Comparison of ENCODE assay signal across 8 cellular contexts in genomic region chr11:65727865-65728264, GRCh38. TPM values are rescaled to one million over a fixed set of nuclear protein-coding genes. Genes with fewer than 3 reads are reported as not detected.
"Had no signal": no experiment of that assay in that cellular context is flagged by ENCODE, and none has a peak within 500 bp of the region (broad histone marks: within the 10 kb centered on the region; RNA-seq: fewer than 3 reads in every experiment).

No MANE protein-coding gene starts in this region.

- H2AFZ ChIP-seq: GM23338 had no signal

- H3K4me1 ChIP-seq: HAP-1 had no signal

- H3K4me3 ChIP-seq: GM23338, HAP-1 had no signal

- H3K27ac Mint-ChIP-seq: GM23338, HFFc6 had no signal

- H3K36me3 ChIP-seq: HAP-1 had no signal

- DNase-seq: HFFc6, IMR-90, KBM-7 had no signal

- H3K4me1 Mint-ChIP-seq: GM23338 had no signal

- H3K4me2 ChIP-seq: GM23338 had no signal

- ATAC-seq: GM23338, HCT116 had no signal

- H3K4me3 Mint-ChIP-seq: GM23338, HFFc6 had no signal

RNA-seq across cellular contexts. Expression of gene OVOL1, which starts 59.0 kb away (rescaled TPM):
- total RNA-seq: H4, HFFc6, HT1080, IMR-90 had no signal
- polyA plus RNA-seq: IMR-90 had no signal
